ENCODE assay signal across 12 cellular contexts in the genomic region with DNA sequence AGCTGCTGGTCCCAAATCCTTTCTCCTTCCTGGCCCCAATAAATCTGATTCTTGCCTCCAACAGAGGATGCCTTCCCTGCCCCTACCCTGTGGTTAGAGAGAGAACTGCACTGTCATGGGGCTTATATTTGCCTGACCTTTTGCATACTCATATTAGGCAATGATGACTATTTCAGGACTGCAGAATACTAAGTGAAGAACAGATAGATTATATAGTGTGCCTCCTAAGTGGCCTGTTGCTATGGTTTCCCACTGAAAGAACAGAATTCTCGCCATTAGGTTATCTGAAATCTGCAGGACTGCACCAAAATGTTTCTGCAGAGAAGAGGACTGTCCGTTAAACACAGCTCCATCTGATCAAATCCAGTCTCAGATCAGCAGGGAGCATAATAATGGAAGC.
DNase-seq lines count a peak whose midpoint lies in the region; ATAC-seq and TF ChIP-seq lines count a peak whose summit lies in the region.
"Had no signal": no experiment of that assay in that cellular context is flagged by ENCODE, and none has a peak within 500 bp of the region (broad histone marks: within the 10 kb centered on the region; RNA-seq: fewer than 3 reads in every experiment).

No MANE protein-coding gene starts in this region.

- ATAC-seq in PC-3 (peak; percentile 63), HG03196 (IDR thresholded peaks at IDR 0.05; ENCODE audit: unreplicated experiment) (no peak)

- no peaks in the 10 kb centered on the region for H3K36me3 ChIP-seq in PC-3 (ENCODE audit: low read depth, low read length)
- H3K36me3 ChIP-seq: heart right ventricle had no signal

- H3K4me1 ChIP-seq in PC-3 (ENCODE audit: insufficient read depth, low read length) = peaks cover 10% of the 10 kb centered on the region

- no peaks in the 10 kb centered on the region for H3K27me3 ChIP-seq in PC-3 (ENCODE audit: low read length)

- CTCF ChIA-PET in PC-3 (lab: Charles Lee) = no interaction called here

- H4K20me1 ChIP-seq in PC-3 (ENCODE audit: low read length) = no peaks in the 10 kb centered on the region

- no peak overlapping the region for H2AFZ ChIP-seq in PC-3 (ENCODE audit: low read length)

- intact Hi-C loops in PC-3 (cut with micrococcal nuclease) = no loop called here

- no peaks in the 10 kb centered on the region for H3K9me3 ChIP-seq in PC-3 (ENCODE audit: low read length)
- H3K9me3 ChIP-seq: heart right ventricle had no signal

- POLR2A ChIA-PET in PC-3 (lab: Charles Lee; ENCODE audit: unreplicated experiment) = no interaction called here

- H3K79me2 ChIP-seq in PC-3 (ENCODE audit: low read length) = no peaks in the 10 kb centered on the region

- H3K4me3 ChIP-seq in AG10803 (ENCODE audit: low read length) = no peak overlapping the region
- H3K4me3 ChIP-seq in PC-3 (ENCODE audit: low read length) = no peak overlapping the region
- H3K4me3 ChIP-seq: heart right ventricle, SK-N-MC had no signal

- DNase-seq in AG10803 (ENCODE audit: low read depth) (peak; percentile 1), H4 (ENCODE audit: low spot score) (peak; percentile 29), PC-3 (peak; percentile 58), fibroblast of the conjunctiva (ENCODE audit: low read depth) (peak; percentile 17), NCI-H2029 treated with DMSO at 0.1 percent for 48 hours (lab: John Stamatoyannopoulos, UW) (no peak), substantia nigra (lab: John Stamatoyannopoulos, UW) (no peak), NCI-H146 treated with DMSO at 0.1 percent for 48 hours (lab: John Stamatoyannopoulos, UW; ENCODE audit: unreplicated experiment) (no peak)
- DNase-seq: central memory CD4-positive, alpha-beta T cell; heart right ventricle; NCI-H1417 treated with DMSO at 0.1 percent for 48 hours had no signal

- peak overlapping the region; percentile 35 for H3K4me2 ChIP-seq in PC-3 (ENCODE audit: low read length)

- H3K27ac ChIP-seq in PC-3 (ENCODE audit: low read length) = no peak overlapping the region
- H3K27ac ChIP-seq in substantia nigra (ENCODE audit: low read depth, low read length, poor library complexity, severe bottlenecking) = no peak overlapping the region
- H3K27ac ChIP-seq: heart right ventricle, SK-N-MC had no signal

- no peak overlapping the region for H3K9ac ChIP-seq in PC-3 (ENCODE audit: low read length)

- no peaks in the 10 kb centered on the region for H3F3A ChIP-seq in PC-3 (ENCODE audit: low read length, unreplicated experiment)

- H3K9me2 ChIP-seq in PC-3 (replicated peaks; ENCODE audit: low read length) = no peaks in the 10 kb centered on the region

- no TSS peak for BruUV-seq in PC-3 (replicated peaks; lab: Mats Ljungman, UMichigan)

- TF ChIP-seq CTCF in AG10803 (conservative IDR thresholded peaks at IDR 0.05; ENCODE audit: low read length) (no peak), PC-3 (conservative IDR thresholded peaks at IDR 0.05; ENCODE audit: low read depth, low read length) (peak; percentile 45)

Comparison
In these comparisons a context has a peak if more than half of its experiments do, and no peak if none do; other contexts are left out.
1. DNase-seq: peak in AG10803 (single experiment), H4 (single experiment), PC-3 (single experiment) and fibroblast of the conjunctiva (single experiment); none in NCI-H2029 treated with DMSO at 0.1 percent for 48 hours (single experiment), substantia nigra (0 of 49) and NCI-H146 treated with DMSO at 0.1 percent for 48 hours (single experiment).